18 cellular contexts compared by ENCODE assay signal in genomic region chr2:146730882-146731281, GRCh38.
DNase-seq lines count a peak whose midpoint lies in the region; TF ChIP-seq lines count a peak whose summit lies in the region.
"Had no signal": no experiment of that assay in that cellular context is flagged by ENCODE, and none has a peak within 500 bp of the region (broad histone marks: within the 10 kb centered on the region; RNA-seq: fewer than 3 reads in every experiment).

No MANE protein-coding gene starts in this region.

- H3K36me3 ChIP-seq in suprapubic skin: no peaks in the 10 kb centered on the region
- H3K36me3 ChIP-seq: BLaER1 treated with 17β-estradiol and CSF1 and Interleukin-3, amounts not matched to agents 10 nM and 100 nM; Peyer's patch had no signal

- CTCF ChIA-PET in activated CD4-positive, alpha-beta memory T cell treated with anti-CD3 and anti-CD28 coated beads, Interleukin-2, amount 10 ng/mL, durations not matched to agents 7 days and 5 days (lab: Charles Lee): no interaction called here

- H3K4me1 Mint-ChIP-seq in activated CD4-positive, alpha-beta memory T cell treated with anti-CD3 and anti-CD28 coated beads, Interleukin-2, amount 10 ng/mL, durations not matched to agents 7 days and 5 days: no peaks in the 10 kb centered on the region

- peak; percentile 61 for DNase-seq in HCEC 1CT
- peak; percentile 31 for DNase-seq in choroid plexus epithelial cell (ENCODE audit: low read depth)
- DNase-seq in fibroblast of villous mesenchyme (ENCODE audit: low read depth): peak; percentile 3
- peak; percentile 4 for DNase-seq in skeletal muscle cell (ENCODE audit: low read depth)
- no peak for DNase-seq in activated gamma-delta T cell treated with Interleukin-2 at 50 U/mL for 16 hours
- DNase-seq in RKO (ENCODE audit: low spot score): no peak
- DNase-seq in suprapubic skin (ENCODE audit: low spot score in 2 of 2): no peak
- no peak for DNase-seq in activated CD4-positive, alpha-beta memory T cell treated with anti-CD3 and anti-CD28 coated beads, Interleukin-2, amount 10 ng/mL, durations not matched to agents 7 days and 5 days
- DNase-seq: CD8-positive, alpha-beta T cell; DMS153; NCI-H1105; NCI-H146; NCI-H226; NCI-H510A treated with DMSO at 0.1 percent for 48 hours; NCI-H748 treated with DMSO at 0.1 percent for 48 hours; Peyer's patch had no signal

- no peaks in the 10 kb centered on the region for H3K27me3 Mint-ChIP-seq in activated CD4-positive, alpha-beta memory T cell treated with anti-CD3 and anti-CD28 coated beads, Interleukin-2, amount 10 ng/mL, durations not matched to agents 7 days and 5 days
- H3K27me3 Mint-ChIP-seq: IgD-negative memory B cell had no signal

- H3K27ac ChIP-seq in suprapubic skin: no peak overlapping the region
- H3K27ac ChIP-seq: BLaER1 treated with 17β-estradiol and CSF1 and Interleukin-3, amounts not matched to agents 10 nM and 100 nM; Peyer's patch had no signal

- no peak overlapping the region for H3K27ac Mint-ChIP-seq in activated CD4-positive, alpha-beta memory T cell treated with anti-CD3 and anti-CD28 coated beads, Interleukin-2, amount 10 ng/mL, durations not matched to agents 7 days and 5 days
- H3K27ac Mint-ChIP-seq: CD8-positive, alpha-beta T cell; IgD-negative memory B cell had no signal

- H3K9me3 ChIP-seq in suprapubic skin: no peaks in the 10 kb centered on the region
- H3K9me3 ChIP-seq: BLaER1 treated with 17β-estradiol and CSF1 and Interleukin-3, amounts not matched to agents 10 nM and 100 nM; Peyer's patch had no signal

- H3K4me3 Mint-ChIP-seq in activated CD4-positive, alpha-beta memory T cell treated with anti-CD3 and anti-CD28 coated beads, Interleukin-2, amount 10 ng/mL, durations not matched to agents 7 days and 5 days: no peak overlapping the region
- H3K4me3 Mint-ChIP-seq: CD8-positive, alpha-beta T cell; IgD-negative memory B cell had no signal

- TF ChIP-seq EP300 in suprapubic skin (IDR thresholded peaks at IDR 0.05): no peak

- POLR2A ChIA-PET in activated CD4-positive, alpha-beta memory T cell treated with anti-CD3 and anti-CD28 coated beads, Interleukin-2, amount 10 ng/mL, durations not matched to agents 7 days and 5 days (lab: Charles Lee): no interaction called here

- no peaks in the 10 kb centered on the region for H3K36me3 Mint-ChIP-seq in activated CD4-positive, alpha-beta memory T cell treated with anti-CD3 and anti-CD28 coated beads, Interleukin-2, amount 10 ng/mL, durations not matched to agents 7 days and 5 days (ENCODE audit: low read depth)
- H3K36me3 Mint-ChIP-seq: CD8-positive, alpha-beta T cell; IgD-negative memory B cell had no signal

- H3K27me3 ChIP-seq in suprapubic skin: no peaks in the 10 kb centered on the region
- H3K27me3 ChIP-seq: BLaER1 treated with 17β-estradiol and CSF1 and Interleukin-3, amounts not matched to agents 10 nM and 100 nM; Peyer's patch had no signal

- peaks cover 10% of the 10 kb centered on the region for H3K4me1 ChIP-seq in suprapubic skin
- H3K4me1 ChIP-seq: BLaER1 treated with 17β-estradiol and CSF1 and Interleukin-3, amounts not matched to agents 10 nM and 100 nM; Peyer's patch had no signal

- no peaks in the 10 kb centered on the region for H3K9me3 Mint-ChIP-seq in activated CD4-positive, alpha-beta memory T cell treated with anti-CD3 and anti-CD28 coated beads, Interleukin-2, amount 10 ng/mL, durations not matched to agents 7 days and 5 days
- H3K9me3 Mint-ChIP-seq: CD8-positive, alpha-beta T cell; IgD-negative memory B cell had no signal

- no peak for TF ChIP-seq POLR2A in suprapubic skin (IDR thresholded peaks at IDR 0.05)

- no peak for TF ChIP-seq CTCF in choroid plexus epithelial cell (conservative IDR thresholded peaks at IDR 0.05; ENCODE audit: low read depth, low read length)
- TF ChIP-seq CTCF in fibroblast of villous mesenchyme (IDR thresholded peaks at IDR 0.05; ENCODE audit: insufficient read depth, low read depth, low read length): no peak
- no peak for TF ChIP-seq CTCF in suprapubic skin (IDR thresholded peaks at IDR 0.05)

- 85% methylated on average over 1 of the region's 1 CpG for WGBS in suprapubic skin

- H3K4me3 ChIP-seq in choroid plexus epithelial cell (ENCODE audit: low read depth, low read length) (no peak overlapping the region), fibroblast of villous mesenchyme (ENCODE audit: low read depth, low read length) (no peak overlapping the region), skeletal muscle cell (ENCODE audit: low read depth, low read length) (no peak overlapping the region), suprapubic skin (no peak overlapping the region)
- H3K4me3 ChIP-seq: BLaER1 treated with 17β-estradiol and CSF1 and Interleukin-3, amounts not matched to agents 10 nM and 100 nM; Peyer's patch had no signal

Comparison
In these comparisons a context has a peak if more than half of its experiments do, and no peak if none do; other contexts are left out.
1. DNase-seq: peak in HCEC 1CT (single experiment), choroid plexus epithelial cell (single experiment), fibroblast of villous mesenchyme (single experiment) and skeletal muscle cell (single experiment); none in activated gamma-delta T cell treated with Interleukin-2 at 50 U/mL for 16 hours (single experiment), RKO (single experiment), suprapubic skin (0 of 2) and activated CD4-positive, alpha-beta memory T cell treated with anti-CD3 and anti-CD28 coated beads, Interleukin-2, amount 10 ng/mL, durations not matched to agents 7 days and 5 days (single experiment).